ENCODE assay signal across 18 cellular contexts in genomic region chr1:230701434-230701833, GRCh38. TPM values are rescaled to one million over a fixed set of nuclear protein-coding genes. Genes with fewer than 3 reads are reported as not detected.
DNase-seq lines count a peak whose midpoint lies in the region; ATAC-seq and TF ChIP-seq lines count a peak whose summit lies in the region.
"Had no signal": no experiment of that assay in that cellular context is flagged by ENCODE, and none has a peak within 500 bp of the region (broad histone marks: within the 10 kb centered on the region; RNA-seq: fewer than 3 reads in every experiment).

No MANE protein-coding gene starts in this region.

- H2AK5ac ChIP-seq in neuronal stem cell (ENCODE audit: low read depth, low read length), result peak overlapping the region; percentile 2

- intact Hi-C loops in esophagus muscularis mucosa (cut with DNase I), result no loop called here

- ATAC-seq in stimulated activated memory B cell treated with anti-CD40 and anti-IgM and Interleukin-4, amounts not matched to agents 10 μg/mL and 1 μg/mL and 100 μg/mL, for 72 hours, result no peak

- no peak overlapping the region for H2BK12ac ChIP-seq in neuronal stem cell (ENCODE audit: low read length)

- TF ChIP-seq CTCF in astrocyte of the spinal cord (IDR thresholded peaks at IDR 0.05; ENCODE audit: low read depth, low read length) (no peak), esophagus muscularis mucosa (IDR thresholded peaks at IDR 0.05) (no peak)

- H3K9me3 ChIP-seq in esophagus muscularis mucosa, result no peaks in the 10 kb centered on the region
- no peaks in the 10 kb centered on the region for H3K9me3 ChIP-seq in neuronal stem cell (replicated peaks in 1 of 2; ENCODE audit: control insufficient read depth in 2 of 2, insufficient read depth in 1 of 2, low read depth in 1 of 2, low read length in 2 of 2)
- H3K9me3 ChIP-seq in effector memory CD4-positive, alpha-beta T cell (ENCODE audit: control insufficient read depth, low read length), result no peaks in the 10 kb centered on the region
- H3K9me3 ChIP-seq: BLaER1 treated with 17β-estradiol and CSF1 and Interleukin-3, amounts not matched to agents 10 nM and 100 nM; HAP-1 had no signal

- no peaks in the 10 kb centered on the region for H3K27me3 Mint-ChIP-seq in stimulated activated memory B cell treated with anti-CD40 and anti-IgM and Interleukin-4, amounts not matched to agents 10 μg/mL and 1 μg/mL and 100 μg/mL, for 72 hours
- H3K27me3 Mint-ChIP-seq: CD4-positive, CD25-positive, alpha-beta regulatory T cell had no signal

- H3K4me1 Mint-ChIP-seq in stimulated activated memory B cell treated with anti-CD40 and anti-IgM and Interleukin-4, amounts not matched to agents 10 μg/mL and 1 μg/mL and 100 μg/mL, for 72 hours, result no peaks in the 10 kb centered on the region
- H3K4me1 Mint-ChIP-seq: CD4-positive, CD25-positive, alpha-beta regulatory T cell had no signal

- peaks cover 2% of the 10 kb centered on the region for H3K9me3 Mint-ChIP-seq in stimulated activated memory B cell treated with anti-CD40 and anti-IgM and Interleukin-4, amounts not matched to agents 10 μg/mL and 1 μg/mL and 100 μg/mL, for 72 hours
- H3K9me3 Mint-ChIP-seq: CD4-positive, CD25-positive, alpha-beta regulatory T cell; HFFc6 had no signal

- no peak overlapping the region for H2BK120ac ChIP-seq in neuronal stem cell (ENCODE audit: low read depth, low read length)

- H3K4me1 ChIP-seq in esophagus muscularis mucosa (peaks cover 0 to under 1% (median 0%) of the 10 kb centered on the region in 4 donors), neuronal stem cell (ENCODE audit: control insufficient read depth in 2 of 2, insufficient read depth in 1 of 2, low read depth in 1 of 2, low read length in 2 of 2) (peaks cover 8 to 10% of the 10 kb centered on the region in 2 donors)
- H3K4me1 ChIP-seq in effector memory CD4-positive, alpha-beta T cell (ENCODE audit: control insufficient read depth, insufficient read depth, low read length, poor library complexity, severe bottlenecking), result no peaks in the 10 kb centered on the region
- H3K4me1 ChIP-seq: HAP-1 had no signal

- H3K27ac Mint-ChIP-seq in stimulated activated memory B cell treated with anti-CD40 and anti-IgM and Interleukin-4, amounts not matched to agents 10 μg/mL and 1 μg/mL and 100 μg/mL, for 72 hours, result no peak overlapping the region
- H3K27ac Mint-ChIP-seq: CD4-positive, CD25-positive, alpha-beta regulatory T cell; HFFc6 had no signal

- H3K4me3 Mint-ChIP-seq in stimulated activated memory B cell treated with anti-CD40 and anti-IgM and Interleukin-4, amounts not matched to agents 10 μg/mL and 1 μg/mL and 100 μg/mL, for 72 hours, result no peak overlapping the region
- H3K4me3 Mint-ChIP-seq: CD4-positive, CD25-positive, alpha-beta regulatory T cell; HFFc6 had no signal

- no peak overlapping the region for H3K14ac ChIP-seq in neuronal stem cell (ENCODE audit: low read length)

- H3K4me3 ChIP-seq in astrocyte of the spinal cord (ENCODE audit: low read depth, low read length), result no peak overlapping the region
- no peak overlapping the region for H3K4me3 ChIP-seq in esophagus muscularis mucosa
- no peak overlapping the region for H3K4me3 ChIP-seq in neuronal stem cell (ENCODE audit: low read length in 2 of 2)
- H3K4me3 ChIP-seq in effector memory CD4-positive, alpha-beta T cell (ENCODE audit: insufficient read depth, low read depth, low read length, poor library complexity, severe bottlenecking), result no peak overlapping the region
- H3K4me3 ChIP-seq: BLaER1 treated with 17β-estradiol and CSF1 and Interleukin-3, amounts not matched to agents 10 nM and 100 nM; HAP-1 had no signal

- H3K27me3 ChIP-seq in esophagus muscularis mucosa (no peaks in the 10 kb centered on the region), neuronal stem cell (ENCODE audit: control insufficient read depth in 3 of 3, insufficient read depth in 3 of 3, low read depth in 1 of 3, low read length in 3 of 3) (peaks cover 0 to 10% (median 0%) of the 10 kb centered on the region in 3 experiments)
- H3K27me3 ChIP-seq in effector memory CD4-positive, alpha-beta T cell (replicated peaks; ENCODE audit: control insufficient read depth, insufficient read depth, low read length, poor library complexity, severe bottlenecking), result no peaks in the 10 kb centered on the region
- H3K27me3 ChIP-seq: BLaER1 treated with 17β-estradiol and CSF1 and Interleukin-3, amounts not matched to agents 10 nM and 100 nM had no signal

- H2BK15ac ChIP-seq in neuronal stem cell (ENCODE audit: low read length), result no peak overlapping the region

- H3K27ac ChIP-seq in esophagus muscularis mucosa (replicated peaks in 1 of 4) (no peak overlapping the region), neuronal stem cell (replicated peaks; ENCODE audit: low read length) (no peak overlapping the region)
- no peak overlapping the region for H3K27ac ChIP-seq in effector memory CD4-positive, alpha-beta T cell (ENCODE audit: insufficient read depth, low read length, poor library complexity, severe bottlenecking)
- H3K27ac ChIP-seq: BLaER1 treated with 17β-estradiol and CSF1 and Interleukin-3, amounts not matched to agents 10 nM and 100 nM had no signal

- H3K36me3 ChIP-seq in esophagus muscularis mucosa (peaks cover 0 to 36% (median 0%) of the 10 kb centered on the region in 4 donors), neuronal stem cell (replicated peaks in 1 of 2; ENCODE audit: control insufficient read depth in 2 of 2, insufficient read depth in 2 of 2, low read length in 2 of 2) (no peaks in the 10 kb centered on the region)
- H3K36me3 ChIP-seq in effector memory CD4-positive, alpha-beta T cell (ENCODE audit: control insufficient read depth, insufficient read depth, low read length), result no peaks in the 10 kb centered on the region
- H3K36me3 ChIP-seq: BLaER1 treated with 17β-estradiol and CSF1 and Interleukin-3, amounts not matched to agents 10 nM and 100 nM; HAP-1 had no signal

- H3K4me2 ChIP-seq in neuronal stem cell (ENCODE audit: insufficient read depth, low read length, poor library complexity, severe bottlenecking), result no peak overlapping the region
- H3K4me2 ChIP-seq: BLaER1 treated with 17β-estradiol and CSF1 and Interleukin-3, amounts not matched to agents 10 nM and 100 nM had no signal

- TF ChIP-seq EP300 in esophagus muscularis mucosa (IDR thresholded peaks at IDR 0.05), result no peak

- no peak overlapping the region for H3K23ac ChIP-seq in neuronal stem cell (ENCODE audit: low read depth, low read length, poor library complexity)

- TF ChIP-seq POLR2A in esophagus muscularis mucosa (IDR thresholded peaks at IDR 0.05; ENCODE audit: low read depth), result no peak

- in situ Hi-C loops in astrocyte of the spinal cord (cut with HindIII; ENCODE audit: low sequenced_read_pairs), result no loop called here

- 85% methylated on average over 13 of the region's 17 CpGs for WGBS in esophagus muscularis mucosa
- WGBS in neuronal stem cell (ENCODE audit: extremely low coverage in 2 of 2, insufficient read length in 2 of 2, insufficient replicate concordance in 1 of 2), 2 donors, result no CpG with 5 or more reads among the region's 17 CpGs

- H3K18ac ChIP-seq in neuronal stem cell (ENCODE audit: low read length), result no peak overlapping the region

- H3K79me1 ChIP-seq in neuronal stem cell (ENCODE audit: low read depth, low read length), result no peaks in the 10 kb centered on the region

- no peaks in the 10 kb centered on the region for H3K36me3 Mint-ChIP-seq in stimulated activated memory B cell treated with anti-CD40 and anti-IgM and Interleukin-4, amounts not matched to agents 10 μg/mL and 1 μg/mL and 100 μg/mL, for 72 hours
- H3K36me3 Mint-ChIP-seq: CD4-positive, CD25-positive, alpha-beta regulatory T cell had no signal

- H4K91ac ChIP-seq in neuronal stem cell (ENCODE audit: low read depth, low read length, poor library complexity), result no peak overlapping the region

- H2BK5ac ChIP-seq in neuronal stem cell (ENCODE audit: low read length), result no peak overlapping the region

- no peak overlapping the region for H3K4ac ChIP-seq in neuronal stem cell (ENCODE audit: low read length)

- DNase-seq in Ammon's horn (ENCODE audit: low spot score) (peak; percentile 68), astrocyte of the spinal cord (ENCODE audit: low read depth, low spot score) (peak; percentile 22), esophagus muscularis mucosa (ENCODE audit: extremely low spot score) (peak; percentile 86), neuronal stem cell (ENCODE audit: low spot score) (no peak), OCI-M2 (lab: John Stamatoyannopoulos, UW; ENCODE audit: unreplicated experiment) (no peak), SW 1271 (lab: John Stamatoyannopoulos, UW) (no peak)
- DNase-seq in effector memory CD4-positive, alpha-beta T cell, result no peak
- DNase-seq: 8988T; AML-193; CD4-positive, CD25-positive, alpha-beta regulatory T cell; DMS153; DND-41; GF-D8; HFFc6 had no signal

- no peak overlapping the region for H3K9ac ChIP-seq in neuronal stem cell (ENCODE audit: low read depth, low read length, poor library complexity)
- H3K9ac ChIP-seq: BLaER1 treated with 17β-estradiol and CSF1 and Interleukin-3, amounts not matched to agents 10 nM and 100 nM had no signal

- H4K8ac ChIP-seq in neuronal stem cell (ENCODE audit: low read depth, low read length), result no peak overlapping the region

- H2AFZ ChIP-seq in neuronal stem cell (ENCODE audit: low read length), result no peak overlapping the region

RNA-seq across cellular contexts. Expression of gene AGT, which starts 12.5 kb away (rescaled TPM):
- 10 to 100 TPM in 3 of 4 donors, 1 to 10 TPM in 1; 3.7 to 15.3 (median 12.3) TPM for total RNA-seq in esophagus muscularis mucosa
- polyA plus RNA-seq in neuronal stem cell (2013, experiment 1 of 2), result 0.20 TPM
- polyA plus RNA-seq in neuronal stem cell (2013, experiment 2 of 2), result 0.22 TPM
- total RNA-seq: CD4-positive, CD25-positive, alpha-beta regulatory T cell; H1 had no signal
- polyA plus RNA-seq: CD4-positive, CD25-positive, alpha-beta regulatory T cell had no signal

RNA-seq across cellular contexts. Expression of gene CAPN9, which starts 45.8 kb away (rescaled TPM):
- total RNA-seq in esophagus muscularis mucosa, result not detected
- polyA plus RNA-seq in neuronal stem cell (2013, experiment 1 of 2), result 0.15 TPM
- polyA plus RNA-seq in neuronal stem cell (2013, experiment 2 of 2), result 0.26 TPM
- total RNA-seq: CD4-positive, CD25-positive, alpha-beta regulatory T cell; HFFc6 had no signal
- polyA plus RNA-seq: CD4-positive, CD25-positive, alpha-beta regulatory T cell had no signal

RNA-seq across cellular contexts. Expression of gene COG2, which starts 59.2 kb away (rescaled TPM):
- 10 to 100 TPM; 20.9 to 23.9 (median 22.5) TPM for total RNA-seq in esophagus muscularis mucosa
- polyA plus RNA-seq in neuronal stem cell (2013, experiment 1 of 2), result 18.8 TPM
- polyA plus RNA-seq in neuronal stem cell (2013, experiment 2 of 2), result 18.5 TPM

Comparison
In these comparisons a context has a peak if more than half of its experiments do, and no peak if none do; other contexts are left out.
1. DNase-seq: peak in Ammon's horn (single experiment), astrocyte of the spinal cord (single experiment) and esophagus muscularis mucosa (single experiment); none in neuronal stem cell (single experiment), OCI-M2 (single experiment), effector memory CD4-positive, alpha-beta T cell (0 of 3) and SW 1271 (0 of 2).